8 cellular contexts compared by ENCODE assay signal in the genomic region with DNA sequence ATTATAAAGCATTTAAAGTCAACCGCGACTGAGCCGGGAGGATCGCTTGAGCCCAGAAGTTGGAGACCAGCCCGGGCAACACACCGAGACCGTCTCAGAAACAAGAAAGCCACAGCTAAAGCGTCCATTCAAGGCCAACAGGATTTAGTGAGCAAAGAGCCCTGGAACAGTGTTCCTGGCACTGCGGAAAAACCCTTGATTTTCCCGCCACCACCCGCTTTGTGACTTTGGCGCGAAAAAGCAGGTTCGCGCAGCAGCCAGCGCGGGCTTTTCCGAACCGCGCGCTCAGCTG. TPM values are rescaled to one million over a fixed set of nuclear protein-coding genes. Genes with fewer than 3 reads are reported as not detected.
DNase-seq lines count a peak whose midpoint lies in the region; ATAC-seq, FAIRE-seq and TF ChIP-seq lines count a peak whose summit lies in the region.

No MANE protein-coding gene starts in this region.

- no peaks in the 10 kb centered on the region for H3K9me3 Mint-ChIP-seq in T-helper 1 cell treated with Interleukin-12 subunit alpha and Interleukin-12 subunit beta and Interleukin-4 antibody, amounts not matched to agents 30 μg/mL and 1 μg/mL, for 36 hours
- H3K9me3 Mint-ChIP-seq in activated naive CD8-positive, alpha-beta T cell (ENCODE audit: low read depth), result no peaks in the 10 kb centered on the region

- H3K27me3 Mint-ChIP-seq in T-helper 1 cell treated with Interleukin-12 subunit alpha and Interleukin-12 subunit beta and Interleukin-4 antibody, amounts not matched to agents 30 μg/mL and 1 μg/mL, for 36 hours (ENCODE audit: low read depth), result no peaks in the 10 kb centered on the region
- no peaks in the 10 kb centered on the region for H3K27me3 Mint-ChIP-seq in activated naive CD8-positive, alpha-beta T cell

- no peaks in the 10 kb centered on the region for H3K9me3 ChIP-seq in keratinocyte (ENCODE audit: control insufficient read depth, low read depth, low read length)
- H3K9me3 ChIP-seq in subcutaneous abdominal adipose tissue (ENCODE audit: control insufficient read depth in 5 of 5, low read length in 5 of 5), result no peaks in the 10 kb centered on the region

- no peak for ATAC-seq in GM19023 (IDR thresholded peaks at IDR 0.05; ENCODE audit: unreplicated experiment)

- H3K36me3 ChIP-seq in keratinocyte (ENCODE audit: control insufficient read depth in 2 of 2, extremely low read depth in 1 of 2, insufficient read depth in 2 of 2, low read length in 2 of 2) (peaks cover 13 to 17% of the 10 kb centered on the region in 2 experiments), subcutaneous abdominal adipose tissue (ENCODE audit: control insufficient read depth in 5 of 5, insufficient read depth in 5 of 5, low read length in 5 of 5) (peaks cover 10 to 25% (median 16%) of the 10 kb centered on the region in 5 donors)

- H3K36me3 Mint-ChIP-seq in T-helper 1 cell treated with Interleukin-12 subunit alpha and Interleukin-12 subunit beta and Interleukin-4 antibody, amounts not matched to agents 30 μg/mL and 1 μg/mL, for 36 hours (ENCODE audit: low read depth), result peaks cover 44% of the 10 kb centered on the region
- H3K36me3 Mint-ChIP-seq in activated naive CD8-positive, alpha-beta T cell, result peaks cover 23% of the 10 kb centered on the region

- H3K79me2 ChIP-seq in keratinocyte (ENCODE audit: control insufficient read depth, insufficient read depth, low read length), result peaks cover 39% of the 10 kb centered on the region

- peak overlapping the region; percentile 89 for H3K4me3 Mint-ChIP-seq in T-helper 1 cell treated with Interleukin-12 subunit alpha and Interleukin-12 subunit beta and Interleukin-4 antibody, amounts not matched to agents 30 μg/mL and 1 μg/mL, for 36 hours
- peak overlapping the region; percentile 95 for H3K4me3 Mint-ChIP-seq in activated naive CD8-positive, alpha-beta T cell

- H3K27ac ChIP-seq in keratinocyte (ENCODE audit: control insufficient read depth, insufficient read depth, low read length) (peak overlapping the region; percentile 84), subcutaneous abdominal adipose tissue (ENCODE audit: low read depth, low read length) (peak overlapping the region; percentile 89)

- H3K4me1 ChIP-seq in keratinocyte (ENCODE audit: control insufficient read depth, extremely low read depth, insufficient read depth, low read length) (peaks cover 2% of the 10 kb centered on the region), subcutaneous abdominal adipose tissue (ENCODE audit: control insufficient read depth in 5 of 5, insufficient read depth in 5 of 5, low read length in 5 of 5) (peaks cover 6 to 24% (median 22%) of the 10 kb centered on the region in 5 donors)

- TF ChIP-seq CTCF in keratinocyte (optimal IDR thresholded peaks at IDR 0.05 in 1 of 3, IDR thresholded peaks at IDR 0.05 in 1 of 3, conservative IDR thresholded peaks at IDR 0.05 in 1 of 3; ENCODE audit: extremely low read depth in 1 of 3, insufficient read depth in 2 of 3, low read length in 3 of 3), result no peak

- H2AFZ ChIP-seq in keratinocyte (ENCODE audit: control insufficient read depth, low read length), result no peak overlapping the region

- H3K4me1 Mint-ChIP-seq in T-helper 1 cell treated with Interleukin-12 subunit alpha and Interleukin-12 subunit beta and Interleukin-4 antibody, amounts not matched to agents 30 μg/mL and 1 μg/mL, for 36 hours (ENCODE audit: low read depth), result peaks cover 48% of the 10 kb centered on the region
- H3K4me1 Mint-ChIP-seq in activated naive CD8-positive, alpha-beta T cell (ENCODE audit: low read depth), result peaks cover 40% of the 10 kb centered on the region

- no peaks in the 10 kb centered on the region for H4K20me1 ChIP-seq in keratinocyte (ENCODE audit: control insufficient read depth, extremely low read depth, insufficient read depth, low read length)

- H3K9me1 ChIP-seq in keratinocyte (ENCODE audit: control insufficient read depth, extremely low read depth, insufficient read depth, low read length), result no peaks in the 10 kb centered on the region

- H3K4me2 ChIP-seq in keratinocyte (ENCODE audit: control insufficient read depth, extremely low read depth, insufficient read depth, low read depth, low read length), result peak overlapping the region; percentile 61

- no peaks in the 10 kb centered on the region for H3K27me3 ChIP-seq in keratinocyte (ENCODE audit: control insufficient read depth, extremely low read depth, insufficient read depth, low read length)
- H3K27me3 ChIP-seq in subcutaneous abdominal adipose tissue (ENCODE audit: control insufficient read depth in 5 of 5, insufficient read depth in 4 of 5, low read length in 5 of 5), result no peaks in the 10 kb centered on the region

- DNase-seq in T-helper 1 cell, result no peak
- DNase-seq in keratinocyte (ENCODE audit: low read depth, low spot score), result no peak
- no peak for DNase-seq in medulla oblongata (ENCODE audit: extremely low spot score)
- no peak for DNase-seq in activated gamma-delta T cell treated with Interleukin-2 at 50 U/mL for 16 hours

- H3K9ac ChIP-seq in keratinocyte (ENCODE audit: control insufficient read depth, extremely low read depth, insufficient read depth, low read length) (peak overlapping the region; percentile 88), subcutaneous abdominal adipose tissue (ENCODE audit: low read length in 5 of 5) (peak overlapping the region in 4 of 5 donors; percentile 43 to 73 (median 64))

- H3K4me3 ChIP-seq in keratinocyte (ENCODE audit: control insufficient read depth in 2 of 3, extremely low read depth in 1 of 3, insufficient read depth in 2 of 3, low read depth in 1 of 3, low read length in 3 of 3) (peak overlapping the region; percentile 61 to 93 (median 63)), subcutaneous abdominal adipose tissue (ENCODE audit: low read depth in 1 of 5, low read length in 5 of 5) (peak overlapping the region; percentile 82 to 97 (median 92))

- H3K27ac Mint-ChIP-seq in T-helper 1 cell treated with Interleukin-12 subunit alpha and Interleukin-12 subunit beta and Interleukin-4 antibody, amounts not matched to agents 30 μg/mL and 1 μg/mL, for 36 hours, result peak overlapping the region; percentile 92
- H3K27ac Mint-ChIP-seq in activated naive CD8-positive, alpha-beta T cell, result peak overlapping the region; percentile 97

- no peak for FAIRE-seq in keratinocyte (lab: Jason Lieb, UNC)

- dilution Hi-C loops in keratinocyte (cut with MboI; ENCODE audit: extremely low pct_ligation_motif_present, low sequenced_read_pairs), result no loop called here

RNA-seq across cellular contexts. Expression of gene PCNA, which starts 0.7 kb away (rescaled TPM):
- polyA plus RNA-seq in keratinocyte, result 54.0 to 139 TPM (median 130 TPM) in 3 replicates
- 39.7 TPM for polyA plus RNA-seq in keratinocyte (2011; ENCODE audit: low read depth)
- 68.9 and 97.6 TPM in 2 replicates for polyA plus RNA-seq in keratinocyte (2011; cell fraction: cytosol; rRNA removed)
- 60.8 and 76.0 TPM in 2 replicates for polyA plus RNA-seq in keratinocyte (2011; cell fraction: nucleus; rRNA removed)
- 51.1 and 98.6 TPM in 2 replicates for polyA plus RNA-seq in keratinocyte (2012; ENCODE audit: low replicate concordance)
- polyA minus RNA-seq in keratinocyte, result 52.6 to 91.3 TPM (median 85.1 TPM) in 3 replicates
- 91.3 TPM for polyA minus RNA-seq in keratinocyte (2011; cell fraction: cytosol; rRNA and poly(A)+ RNA removed)
- polyA minus RNA-seq in keratinocyte (2011; cell fraction: nucleus; rRNA and poly(A)+ RNA removed), result 29.8 and 30.2 TPM in 2 replicates

RNA-seq across cellular contexts. Expression of gene TMEM230, which starts 6.2 kb away (rescaled TPM):
- 89.3 to 122 TPM (median 102 TPM) in 3 replicates for polyA plus RNA-seq in keratinocyte
- polyA plus RNA-seq in keratinocyte (2011; ENCODE audit: low read depth), result 26.1 TPM
- polyA plus RNA-seq in keratinocyte (2011; cell fraction: cytosol; rRNA removed), result 130 and 179 TPM in 2 replicates
- polyA plus RNA-seq in keratinocyte (2011; cell fraction: nucleus; rRNA removed), result 46.7 and 48.1 TPM in 2 replicates
- 49.1 and 76.7 TPM in 2 replicates for polyA plus RNA-seq in keratinocyte (2012; ENCODE audit: low replicate concordance)
- 39.4 to 61.9 TPM (median 58.0 TPM) in 3 replicates for polyA minus RNA-seq in keratinocyte
- polyA minus RNA-seq in keratinocyte (2011; cell fraction: cytosol; rRNA and poly(A)+ RNA removed), result 64.5 TPM
- polyA minus RNA-seq in keratinocyte (2011; cell fraction: nucleus; rRNA and poly(A)+ RNA removed), result 13.1 and 17.8 TPM in 2 replicates

RNA-seq across cellular contexts. Expression of gene CDS2, which starts 7.7 kb away (rescaled TPM):
- polyA plus RNA-seq in keratinocyte, result 38.9 to 67.1 TPM (median 52.6 TPM) in 3 replicates
- polyA plus RNA-seq in keratinocyte (2011; ENCODE audit: low read depth), result 7.3 TPM
- 23.1 and 51.5 TPM in 2 replicates for polyA plus RNA-seq in keratinocyte (2011; cell fraction: cytosol; rRNA removed)
- 47.7 and 53.7 TPM in 2 replicates for polyA plus RNA-seq in keratinocyte (2011; cell fraction: nucleus; rRNA removed)
- polyA plus RNA-seq in keratinocyte (2012; ENCODE audit: low replicate concordance), result 8.0 and 20.6 TPM in 2 replicates
- polyA minus RNA-seq in keratinocyte, result 74.3 to 79.1 TPM (median 76.6 TPM) in 3 replicates
- polyA minus RNA-seq in keratinocyte (2011; cell fraction: cytosol; rRNA and poly(A)+ RNA removed), result 18.8 TPM
- 33.1 and 87.6 TPM in 2 replicates for polyA minus RNA-seq in keratinocyte (2011; cell fraction: nucleus; rRNA and poly(A)+ RNA removed)
